ENCODE assay signal across 20 cellular contexts in genomic region chr14:47526591-47527244, GRCh38.
DNase-seq lines count a peak whose midpoint lies in the region; ATAC-seq and TF ChIP-seq lines count a peak whose summit lies in the region.
"Had no signal": no experiment of that assay in that cellular context is flagged by ENCODE, and none has a peak within 500 bp of the region (broad histone marks: within the 10 kb centered on the region; RNA-seq: fewer than 3 reads in every experiment).

No MANE protein-coding gene starts in this region.

- H3K27me3 Mint-ChIP-seq in GM23338 (ENCODE audit: insufficient read depth, low read depth, poor library complexity): no peaks in the 10 kb centered on the region
- H3K27me3 Mint-ChIP-seq: CD4-positive, alpha-beta memory T cell had no signal

- H3K36me3 Mint-ChIP-seq in GM23338 (ENCODE audit: low read depth): peaks cover 12% of the 10 kb centered on the region; the same call in 2 of the 3 replicates
- H3K36me3 Mint-ChIP-seq: CD4-positive, alpha-beta memory T cell had no signal

- peaks cover 5% of the 10 kb centered on the region; the same call in 1 of the 2 replicates for H3K36me3 ChIP-seq in GM23338 (ENCODE audit: insufficient read depth)
- no peaks in the 10 kb centered on the region for H3K36me3 ChIP-seq in upper lobe of right lung

- no peak overlapping the region for H3K27ac ChIP-seq in GM23338 (ENCODE audit: low read depth)
- H3K27ac ChIP-seq in upper lobe of right lung: no peak overlapping the region
- H3K27ac ChIP-seq: A549 had no signal

- H3F3A ChIP-seq in GM23338 (replicated peaks; ENCODE audit: low read depth): no peaks in the 10 kb centered on the region

- ATAC-seq in GM23338: no peak
- peak; percentile 39 for ATAC-seq in upper lobe of right lung
- no peak for ATAC-seq in GM18873 (IDR thresholded peaks at IDR 0.05; ENCODE audit: low FRiP score, unreplicated experiment)
- ATAC-seq: A549, GM12878 had no signal

- no peaks in the 10 kb centered on the region for H3K9me3 ChIP-seq in upper lobe of right lung
- H3K9me3 ChIP-seq: A549, SK-N-SH had no signal

- no peaks in the 10 kb centered on the region for H3K9me2 ChIP-seq in GM23338 (ENCODE audit: insufficient read depth)
- H3K9me2 ChIP-seq: SK-N-SH had no signal

- H3K79me2 ChIP-seq in GM23338 (replicated peaks; ENCODE audit: insufficient read depth): no peaks in the 10 kb centered on the region

- H3K9me3 Mint-ChIP-seq in GM23338: peaks cover 14% of the 10 kb centered on the region

- H3K4me2 ChIP-seq in GM23338: no peak overlapping the region
- H3K4me2 ChIP-seq: A549, SK-N-SH had no signal

- intact Hi-C loops in upper lobe of right lung (cut with DNase I): no loop called here

- H4K20me1 ChIP-seq in GM23338 (replicated peaks; ENCODE audit: insufficient read depth): no peaks in the 10 kb centered on the region

- no peak overlapping the region for H3K27ac Mint-ChIP-seq in GM23338
- H3K27ac Mint-ChIP-seq: CD4-positive, alpha-beta memory T cell had no signal

- H3K4me1 Mint-ChIP-seq in GM23338: no peaks in the 10 kb centered on the region
- H3K4me1 Mint-ChIP-seq: CD4-positive, alpha-beta memory T cell had no signal

- no peaks in the 10 kb centered on the region for H3K4me1 ChIP-seq in GM23338 (ENCODE audit: insufficient read depth)
- no peaks in the 10 kb centered on the region for H3K4me1 ChIP-seq in upper lobe of right lung
- H3K4me1 ChIP-seq: A549 had no signal

- DNase-seq in GM23338 (ENCODE audit: low spot score) (no peak), NOMO-1 treated with DMSO at 0.1 percent for 48 hours (lab: John Stamatoyannopoulos, UW; ENCODE audit: unreplicated experiment) (peak; percentile 70), medulla oblongata (ENCODE audit: extremely low spot score) (peak; percentile 13), upper lobe of right lung (no peak), NCI-H774 (lab: John Stamatoyannopoulos, UW) (no peak), NCI-H1436 treated with DMSO at 0.1 percent for 48 hours (lab: John Stamatoyannopoulos, UW) (no peak)
- DNase-seq: AML-193; C1 segment of cervical spinal cord; CD4-positive, alpha-beta memory T cell; COR-L47; EL; GDM1; NCI-H1105 treated with DMSO at 0.1 percent for 48 hours; NCI-H2029; NCI-H446; NCI-H526; SK-N-SH had no signal

- H3K4me3 Mint-ChIP-seq in GM23338: no peak overlapping the region
- H3K4me3 Mint-ChIP-seq: CD4-positive, alpha-beta memory T cell had no signal

- H3K27me3 ChIP-seq in GM23338 (ENCODE audit: insufficient read depth): no peaks in the 10 kb centered on the region
- no peaks in the 10 kb centered on the region for H3K27me3 ChIP-seq in upper lobe of right lung

- TF ChIP-seq CTCF in GM23338 (conservative IDR thresholded peaks at IDR 0.05; ENCODE audit: low read depth in 2 of 2) (no peak), upper lobe of right lung (IDR thresholded peaks at IDR 0.05) (no peak)

- H3K4me3 ChIP-seq in GM23338 (no peak overlapping the region), upper lobe of right lung (no peak overlapping the region)
- H3K4me3 ChIP-seq: A549, GM12878 had no signal

- peak overlapping the region; percentile 52 for H2AFZ ChIP-seq in GM23338

TF ChIP-seq in GM23338, 12 proteins besides CTCF, POLR2A, EP300 and RAD21:
- TF ChIP-seq ETS1 (IDR thresholded peaks at IDR 0.05) (no peak), CREB1 (CRISPR knock-in tag; IDR thresholded peaks at IDR 0.05; ENCODE audit: low read depth) (no peak), NANOG (IDR thresholded peaks at IDR 0.05; ENCODE audit: borderline replicate concordance) (no peak), REST (IDR thresholded peaks at IDR 0.05; ENCODE audit: unreplicated experiment) (no peak), POLR2AphosphoS5 (IDR thresholded peaks at IDR 0.05; ENCODE audit: low read depth) (no peak), EZH2phosphoT487 (IDR thresholded peaks at IDR 0.05; ENCODE audit: unreplicated experiment) (no peak), ZNF114 (CRISPR knock-in tag; IDR thresholded peaks at IDR 0.05) (no peak)

Comparison
In these comparisons a context has a peak if more than half of its experiments do, and no peak if none do; other contexts are left out.
1. DNase-seq: peak in NOMO-1 treated with DMSO at 0.1 percent for 48 hours (single experiment) and medulla oblongata (single experiment); none in GM23338 (single experiment), upper lobe of right lung (single experiment), NCI-H774 (single experiment) and NCI-H1436 treated with DMSO at 0.1 percent for 48 hours (single experiment).